In the genomic region with DNA sequence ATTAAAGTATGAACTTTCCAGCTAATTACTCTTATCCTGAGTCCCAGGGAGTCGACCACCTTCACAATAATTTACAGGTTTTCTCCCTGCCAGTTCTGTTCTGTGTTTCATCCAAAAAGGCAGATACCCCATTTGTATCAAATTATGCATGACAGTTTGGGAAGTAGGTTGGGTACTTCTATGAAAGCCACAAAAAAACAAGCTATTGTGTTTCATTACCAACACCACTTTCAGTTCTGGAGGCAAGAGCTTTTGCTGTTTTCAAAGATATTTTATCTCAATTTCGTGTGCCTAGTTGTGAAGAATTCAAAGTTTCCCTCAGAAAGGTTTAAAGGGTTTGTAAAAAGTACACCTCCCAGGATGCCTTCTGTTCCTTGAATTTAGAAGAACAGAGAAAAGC, we compare ENCODE assay signal across 29 cellular contexts.
"Had no signal": no experiment of that assay in that cellular context is flagged by ENCODE, and none has a peak within 500 bp of the region (broad histone marks: within the 10 kb centered on the region; RNA-seq: fewer than 3 reads in every experiment).

No MANE protein-coding gene starts in this region.

- H3K9me3 Mint-ChIP-seq: stimulated activated effector memory CD8-positive, alpha-beta T cell treated with anti-CD3 and anti-CD28 coated beads, Interleukin-12 subunit alpha, Interleukin-12 subunit beta, amount 100 ng/mL, for 72 hours; type B pancreatic cell had no signal

- H3K36me3 Mint-ChIP-seq: stimulated activated effector memory CD8-positive, alpha-beta T cell treated with anti-CD3 and anti-CD28 coated beads, Interleukin-12 subunit alpha, Interleukin-12 subunit beta, amount 100 ng/mL, for 72 hours; type B pancreatic cell had no signal

- H3K4me3 ChIP-seq: adrenal gland, body of pancreas, cardiac muscle cell, coronary artery, dorsolateral prefrontal cortex, gastrocnemius medialis, prostate gland, skin epidermis, uterus had no signal

- H3K36me3 ChIP-seq: adrenal gland, cardiac muscle cell, gastrocnemius medialis, neutrophil, prostate gland, uterus had no signal

- H3K4me3 Mint-ChIP-seq: activated B cell treated with CpG ODN at 0.5 μM for 24 hours; activated naive CD8-positive, alpha-beta T cell; nephron progenitor cell; stimulated activated effector memory CD8-positive, alpha-beta T cell treated with anti-CD3 and anti-CD28 coated beads, Interleukin-12 subunit alpha, Interleukin-12 subunit beta, amount 100 ng/mL, for 72 hours; stimulated activated naive CD8-positive, alpha-beta T cell treated with anti-CD3 and anti-CD28 coated beads, Interleukin-15, amount 100 ng/mL, for 72 hours; type B pancreatic cell had no signal

- H3K9me3 ChIP-seq: adrenal gland, body of pancreas, gastrocnemius medialis, neutrophil, prostate gland, uterus had no signal

- DNase-seq: activated B cell treated with CpG ODN at 0.5 μM for 24 hours; activated effector memory CD4-positive, alpha-beta T cell treated with Interleukin-2 at 50 U/mL for 16 hours; activated naive CD4-positive, alpha-beta T cell treated with Interleukin-2 at 50 U/mL for 16 hours; adrenal gland; aorta; body of pancreas; dorsolateral prefrontal cortex; effector memory CD4-positive, alpha-beta T cell; erythroblast; gastrocnemius medialis; glutamatergic neuron; left cardiac atrium; left ventricle myocardium superior; nephron progenitor cell; retina; stimulated activated CD4-positive, alpha-beta T cell treated with anti-CD3 and anti-CD28 coated beads, Interleukin-12 subunit alpha, Interleukin-12 subunit beta, amount 100 ng/mL, for 4 hours; stimulated activated CD4-positive, alpha-beta T cell treated with anti-CD3 and anti-CD28 coated beads, Interleukin-4, amount 100 ng/mL, for 1 hour; stimulated activated naive CD8-positive, alpha-beta T cell treated with anti-CD3 and anti-CD28 coated beads, Interleukin-15, amount 100 ng/mL, for 72 hours; substantia nigra; uterus had no signal

- H3K27me3 Mint-ChIP-seq: activated B cell treated with CpG ODN at 0.5 μM for 24 hours; activated naive CD8-positive, alpha-beta T cell; stimulated activated naive CD8-positive, alpha-beta T cell treated with anti-CD3 and anti-CD28 coated beads, Interleukin-15, amount 100 ng/mL, for 72 hours; type B pancreatic cell had no signal

- H3K27me3 ChIP-seq: adrenal gland, body of pancreas, cardiac muscle cell, dorsolateral prefrontal cortex, gastrocnemius medialis, neutrophil, uterus had no signal

- H3K4me1 ChIP-seq: adrenal gland, body of pancreas, gastrocnemius medialis, prostate gland, uterus had no signal

- H3K27ac Mint-ChIP-seq: activated B cell treated with CpG ODN at 0.5 μM for 24 hours; activated naive CD8-positive, alpha-beta T cell; nephron progenitor cell; stimulated activated effector memory CD8-positive, alpha-beta T cell treated with anti-CD3 and anti-CD28 coated beads, Interleukin-12 subunit alpha, Interleukin-12 subunit beta, amount 100 ng/mL, for 72 hours; stimulated activated naive CD8-positive, alpha-beta T cell treated with anti-CD3 and anti-CD28 coated beads, Interleukin-15, amount 100 ng/mL, for 72 hours; type B pancreatic cell had no signal

- H3K4me1 Mint-ChIP-seq: stimulated activated naive CD8-positive, alpha-beta T cell treated with anti-CD3 and anti-CD28 coated beads, Interleukin-15, amount 100 ng/mL, for 72 hours had no signal

- ATAC-seq: body of pancreas; gastrocnemius medialis; left cardiac atrium; left ventricle myocardium superior; sciatic nerve; stimulated activated effector memory CD8-positive, alpha-beta T cell treated with anti-CD3 and anti-CD28 coated beads, Interleukin-12 subunit alpha, Interleukin-12 subunit beta, amount 100 ng/mL, for 72 hours; stimulated activated naive CD8-positive, alpha-beta T cell treated with anti-CD3 and anti-CD28 coated beads, Interleukin-15, amount 100 ng/mL, for 72 hours had no signal

- H3K27ac ChIP-seq: adrenal gland, body of pancreas, cardiac muscle cell, coronary artery, dorsolateral prefrontal cortex, gastrocnemius medialis, neutrophil, prostate gland, skin epidermis, uterus had no signal
